Comparison of ENCODE assay signal across 24 cellular contexts in the genomic region with DNA sequence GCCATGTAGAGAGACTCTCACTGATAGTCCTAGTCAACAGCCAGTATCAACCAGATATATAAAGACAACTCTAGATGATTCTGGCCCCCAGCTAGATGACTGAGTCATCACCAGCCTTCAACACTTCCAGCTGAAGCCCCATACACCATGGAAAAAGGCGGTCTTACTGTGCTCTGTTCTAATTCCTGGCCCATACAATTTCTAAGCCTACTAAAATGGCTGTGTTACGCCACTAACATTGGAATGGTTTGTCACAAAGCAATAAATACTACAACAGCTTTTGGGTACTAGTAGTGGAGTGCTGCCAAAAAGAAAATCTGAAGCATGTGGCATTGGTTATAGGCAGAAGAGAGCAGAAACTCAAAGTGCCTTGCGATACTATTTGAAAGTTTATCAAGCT.
"Had no signal": no experiment of that assay in that cellular context is flagged by ENCODE, and none has a peak within 500 bp of the region (broad histone marks: within the 10 kb centered on the region; RNA-seq: fewer than 3 reads in every experiment).

No MANE protein-coding gene starts in this region.

- ATAC-seq: gastrocnemius medialis; heart right ventricle; stimulated activated naive CD8-positive, alpha-beta T cell treated with anti-CD3 and anti-CD28 coated beads, Interleukin-15, amount 100 ng/mL, for 72 hours; T-helper 17 cell; WTC11 had no signal

- H3K36me3 ChIP-seq: adrenal gland, esophagus muscularis mucosa, gastrocnemius medialis, heart right ventricle, neural progenitor cell, sigmoid colon had no signal

- H3K27me3 Mint-ChIP-seq: stimulated activated naive CD8-positive, alpha-beta T cell treated with anti-CD3 and anti-CD28 coated beads, Interleukin-15, amount 100 ng/mL, for 72 hours had no signal

- H3K4me3 ChIP-seq: adrenal gland, coronary artery, esophagus muscularis mucosa, gastrocnemius medialis, heart right ventricle, lung, neural progenitor cell, sigmoid colon, testis had no signal

- H3K4me3 Mint-ChIP-seq: activated CD4-positive, alpha-beta memory T cell treated with anti-CD3 and anti-CD28 coated beads, Interleukin-2, amount 10 ng/mL, durations not matched to agents 7 days and 5 days; activated T-cell treated with anti-CD3 and anti-CD28 coated beads, Interleukin-2, amount 50 U/mL, for 24 hours; neural progenitor cell; stimulated activated naive CD8-positive, alpha-beta T cell treated with anti-CD3 and anti-CD28 coated beads, Interleukin-15, amount 100 ng/mL, for 72 hours; T-helper 17 cell; WTC11 had no signal

- H3K9me3 ChIP-seq: adrenal gland, esophagus muscularis mucosa, gastrocnemius medialis, heart right ventricle, sigmoid colon, testis had no signal

- H3K4me2 ChIP-seq: neural progenitor cell had no signal

- H3K79me2 ChIP-seq: parathyroid adenoma had no signal

- H3K4me1 Mint-ChIP-seq: activated CD4-positive, alpha-beta memory T cell treated with anti-CD3 and anti-CD28 coated beads, Interleukin-2, amount 10 ng/mL, durations not matched to agents 7 days and 5 days; stimulated activated naive CD8-positive, alpha-beta T cell treated with anti-CD3 and anti-CD28 coated beads, Interleukin-15, amount 100 ng/mL, for 72 hours; WTC11 had no signal

- DNase-seq: activated CD4-positive, alpha-beta memory T cell treated with anti-CD3 and anti-CD28 coated beads, Interleukin-2, amount 10 ng/mL, durations not matched to agents 7 days and 5 days; activated CD4-positive, alpha-beta T cell treated with anti-CD3 and anti-CD28 coated beads for 4 hours; activated effector memory CD4-positive, alpha-beta T cell treated with Interleukin-2 at 50 U/mL for 16 hours; activated naive CD4-positive, alpha-beta T cell treated with anti-CD3 and anti-CD28 coated beads, Interleukin-2, amount 50 U/mL, for 16 hours; activated T-cell treated with anti-CD3 and anti-CD28 coated beads, Interleukin-2, amount 50 U/mL, for 24 hours; adrenal gland; central memory CD4-positive, alpha-beta T cell; effector CD4-positive, alpha-beta T cell; gastrocnemius medialis; heart right ventricle; islet precursor cell; midbrain; sigmoid colon; stimulated activated CD4-positive, alpha-beta T cell treated with anti-CD3 and anti-CD28 coated beads, Interleukin-1b, Interleukin-23, amount 100 ng/mL, for 48 hours; stimulated activated naive CD8-positive, alpha-beta T cell treated with anti-CD3 and anti-CD28 coated beads, Interleukin-15, amount 100 ng/mL, for 72 hours; T-helper 17 cell; testis had no signal

- H3K27ac ChIP-seq: adrenal gland, coronary artery, esophagus muscularis mucosa, gastrocnemius medialis, heart right ventricle, neural progenitor cell, parathyroid adenoma, sigmoid colon, testis had no signal

- H3K36me3 Mint-ChIP-seq: neural progenitor cell, WTC11 had no signal

- FAIRE-seq: TTC549 had no signal

- H3K27ac Mint-ChIP-seq: activated CD4-positive, alpha-beta memory T cell treated with anti-CD3 and anti-CD28 coated beads, Interleukin-2, amount 10 ng/mL, durations not matched to agents 7 days and 5 days; activated T-cell treated with anti-CD3 and anti-CD28 coated beads, Interleukin-2, amount 50 U/mL, for 24 hours; neural progenitor cell; stimulated activated naive CD8-positive, alpha-beta T cell treated with anti-CD3 and anti-CD28 coated beads, Interleukin-15, amount 100 ng/mL, for 72 hours; T-helper 17 cell; WTC11 had no signal

- H2AFZ ChIP-seq: neural progenitor cell, parathyroid adenoma had no signal

- H3K9me3 Mint-ChIP-seq: activated CD4-positive, alpha-beta memory T cell treated with anti-CD3 and anti-CD28 coated beads, Interleukin-2, amount 10 ng/mL, durations not matched to agents 7 days and 5 days; activated T-cell treated with anti-CD3 and anti-CD28 coated beads, Interleukin-2, amount 50 U/mL, for 24 hours; neural progenitor cell; stimulated activated naive CD8-positive, alpha-beta T cell treated with anti-CD3 and anti-CD28 coated beads, Interleukin-15, amount 100 ng/mL, for 72 hours; WTC11 had no signal

- H3K27me3 ChIP-seq: adrenal gland, esophagus muscularis mucosa, gastrocnemius medialis, neural progenitor cell, sigmoid colon, testis had no signal

- H3K4me1 ChIP-seq: adrenal gland, gastrocnemius medialis, heart right ventricle, neural progenitor cell, parathyroid adenoma, testis had no signal

- H3K9ac ChIP-seq: neural progenitor cell, parathyroid adenoma had no signal
